In the genomic region with DNA sequence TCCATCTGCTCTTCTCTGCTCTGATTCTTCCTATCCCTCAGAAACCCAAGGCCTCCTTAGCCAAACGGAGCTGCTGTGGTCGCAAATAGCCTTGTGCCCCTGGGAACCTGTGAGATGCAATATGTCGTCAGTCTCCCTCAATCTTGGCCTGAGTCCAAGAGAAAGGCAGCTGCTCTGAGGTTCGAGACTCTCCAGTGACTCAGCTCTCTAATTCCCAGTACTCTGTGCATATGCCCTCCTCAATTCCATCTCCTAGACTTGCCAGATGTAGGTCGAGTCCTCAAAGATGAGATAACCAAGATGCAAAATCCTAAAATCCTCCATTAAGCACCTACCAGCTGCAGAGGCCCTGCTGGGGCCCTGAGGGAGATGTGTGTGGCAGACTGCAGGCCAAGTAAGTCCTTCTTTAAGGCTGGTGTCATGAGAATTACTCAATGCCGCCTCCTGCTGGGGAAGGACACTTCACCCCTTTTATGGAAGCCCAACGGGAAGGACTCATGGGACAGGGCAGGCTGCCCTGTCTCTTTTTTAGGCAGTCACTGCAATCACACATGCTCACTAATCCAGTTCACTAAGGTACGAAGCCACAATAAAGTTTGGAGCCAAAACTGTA, we compare ENCODE assay signal across 9 cellular contexts. TPM values are rescaled to one million over a fixed set of nuclear protein-coding genes. Genes with fewer than 3 reads are reported as not detected.
DNase-seq lines count a peak whose midpoint lies in the region; ATAC-seq and TF ChIP-seq lines count a peak whose summit lies in the region.
"Had no signal": no experiment of that assay in that cellular context is flagged by ENCODE, and none has a peak within 500 bp of the region (broad histone marks: within the 10 kb centered on the region; RNA-seq: fewer than 3 reads in every experiment).

No MANE protein-coding gene starts in this region.

- peaks cover 0 to 27% (median 12%) of the 10 kb centered on the region in 9 donors for H3K4me1 ChIP-seq in heart right ventricle

- WGBS in heart right ventricle, 2 donors: 33 to 39% methylated on average over 8 of the region's 8 CpGs

- H3K27ac ChIP-seq in heart right ventricle: peak overlapping the region in 2 of 10 donors; percentile 35 to 49

- DNase-seq in NCI-H1417 (lab: John Stamatoyannopoulos, UW): peak in 2 of 3 experiments; percentile 7 to 32
- DNase-seq in NCI-H1417 treated with DMSO at 0.1 percent for 48 hours (lab: John Stamatoyannopoulos, UW): no peak
- peak; percentile 34 for DNase-seq in NCI-H1694 treated with DMSO at 0.1 percent for 48 hours (lab: John Stamatoyannopoulos, UW)
- DNase-seq in activated T-cell treated with anti-CD3 and anti-CD28 coated beads for 48 hours (ENCODE audit: low read depth): peak; percentile 35
- peak in 1 of 2 donors; percentile 53 for DNase-seq in heart right ventricle
- DNase-seq in stimulated activated CD8-positive, alpha-beta memory T cell treated with anti-CD3 and anti-CD28 coated beads, Interleukin-2, amount 100 ng/mL, for 48 hours (ENCODE audit: low read depth in 2 of 2): peak; percentile 13 to 21
- no peak for DNase-seq in NCI-H526 treated with DMSO at 0.1 percent for 48 hours (lab: John Stamatoyannopoulos, UW)

- no peaks in the 10 kb centered on the region for H3K36me3 ChIP-seq in heart right ventricle

- peak in 7 of 8 donors; percentile 25 to 71 (median 53) for ATAC-seq in heart right ventricle
- ATAC-seq in GM19397 (IDR thresholded peaks at IDR 0.05; ENCODE audit: unreplicated experiment): no peak

- no peaks in the 10 kb centered on the region for H3K27me3 ChIP-seq in heart right ventricle

- H3K9me3 ChIP-seq in heart right ventricle: no peaks in the 10 kb centered on the region

- intact Hi-C loops in heart right ventricle (cut with DNase I): loop anchor here in 4 of 10 donors (5.0 to 10.0 kb wide), 4 partner anchors 257 to 529 kb away; a partner anchor contains a TSS

- H3K4me3 ChIP-seq in heart right ventricle: no peak overlapping the region

- peak in 7 of 9 donors; percentile 31 to 53 (median 38) for TF ChIP-seq CTCF in heart right ventricle (IDR thresholded peaks at IDR 0.05)

RNA-seq across cellular contexts. Expression of a gene that starts 28.5 kb away (rescaled TPM):
- total RNA-seq in heart right ventricle: not detected
- not detected for polyA plus RNA-seq in heart right ventricle
- total RNA-seq: CD4-positive, CD25-positive, alpha-beta regulatory T cell had no signal
- polyA plus RNA-seq: CD4-positive, CD25-positive, alpha-beta regulatory T cell had no signal

RNA-seq across cellular contexts. Expression of a gene that starts 30.8 kb away (rescaled TPM):
- total RNA-seq in heart right ventricle: 1 to 10 TPM in 9 of 10 donors, under 1 TPM in 1; 1.00 to 6.2 (median 3.0) TPM
- polyA plus RNA-seq in heart right ventricle: 1 to 10 TPM in 1 of 2 donors, under 1 TPM in 1; 0.13 to 5.0 TPM
- total RNA-seq: CD4-positive, CD25-positive, alpha-beta regulatory T cell had no signal
- polyA plus RNA-seq: CD4-positive, CD25-positive, alpha-beta regulatory T cell had no signal

RNA-seq across cellular contexts. Expression of a gene that starts 36.4 kb away (rescaled TPM):
- under 1 TPM in 1 of 10 donors, not detected in 9; 0.11 TPM for total RNA-seq in heart right ventricle
- polyA plus RNA-seq in heart right ventricle: under 1 TPM; 0.01 to 0.15 TPM
- total RNA-seq: CD4-positive, CD25-positive, alpha-beta regulatory T cell had no signal
- polyA plus RNA-seq: CD4-positive, CD25-positive, alpha-beta regulatory T cell had no signal

RNA-seq across cellular contexts. Expression of a gene that starts 55.0 kb away (rescaled TPM):
- total RNA-seq in heart right ventricle: not detected
- not detected for polyA plus RNA-seq in heart right ventricle
- total RNA-seq: CD4-positive, CD25-positive, alpha-beta regulatory T cell had no signal
- polyA plus RNA-seq: CD4-positive, CD25-positive, alpha-beta regulatory T cell had no signal

Comparison
In these comparisons a context has a peak if more than half of its experiments do, and no peak if none do; other contexts are left out.
1. DNase-seq: peak in NCI-H1417 (2 of 3), NCI-H1694 treated with DMSO at 0.1 percent for 48 hours (single experiment), activated T-cell treated with anti-CD3 and anti-CD28 coated beads for 48 hours (single experiment) and stimulated activated CD8-positive, alpha-beta memory T cell treated with anti-CD3 and anti-CD28 coated beads, Interleukin-2, amount 100 ng/mL, for 48 hours (2 of 2); none in NCI-H1417 treated with DMSO at 0.1 percent for 48 hours (single experiment) and NCI-H526 treated with DMSO at 0.1 percent for 48 hours (single experiment).